Comparison of ENCODE assay signal across 19 cellular contexts in genomic region chr4:153594208-153594607, GRCh38.
DNase-seq lines count a peak whose midpoint lies in the region; ATAC-seq, FAIRE-seq and TF ChIP-seq lines count a peak whose summit lies in the region.
"Had no signal": no experiment of that assay in that cellular context is flagged by ENCODE, and none has a peak within 500 bp of the region (broad histone marks: within the 10 kb centered on the region; RNA-seq: fewer than 3 reads in every experiment).

No MANE protein-coding gene starts in this region.

- no peaks in the 10 kb centered on the region for H3K27me3 Mint-ChIP-seq in astrocyte (ENCODE audit: low read depth, unreplicated experiment)
- H3K27me3 Mint-ChIP-seq: activated CD8-positive, alpha-beta T cell treated with anti-CD3 and anti-CD28 coated beads for 36 hours had no signal

- TF ChIP-seq CTCF in AG04449 (IDR thresholded peaks at IDR 0.05; ENCODE audit: insufficient read depth, low read length, missing control alignments) (no peak), astrocyte (IDR thresholded peaks at IDR 0.05; ENCODE audit: insufficient read depth, low read depth, low read length) (no peak), WERI-Rb-1 (IDR thresholded peaks at IDR 0.05; ENCODE audit: low read depth, low read length) (no peak)

- H3K9me2 ChIP-seq in GM23248 (ENCODE audit: insufficient read depth), result no peaks in the 10 kb centered on the region

- H3K36me3 Mint-ChIP-seq in astrocyte (ENCODE audit: low read depth, unreplicated experiment), result peaks cover 14% of the 10 kb centered on the region

- H3K27ac ChIP-seq in GM23248 (no peak overlapping the region), astrocyte (ENCODE audit: low read depth, low read length) (no peak overlapping the region), WERI-Rb-1 (no peak overlapping the region)
- H3K27ac ChIP-seq: C4-2B had no signal

- no peaks in the 10 kb centered on the region for H3K9me3 Mint-ChIP-seq in astrocyte (ENCODE audit: unreplicated experiment)
- H3K9me3 Mint-ChIP-seq: activated CD8-positive, alpha-beta T cell treated with anti-CD3 and anti-CD28 coated beads for 36 hours; stimulated activated effector memory CD8-positive, alpha-beta T cell treated with anti-CD3 and anti-CD28 coated beads, Interleukin-12 subunit alpha, Interleukin-12 subunit beta, amount 100 ng/mL, for 72 hours had no signal

- CTCF ChIA-PET in AG04449 (lab: Yijun Ruan, JAX), result interaction anchor here (0.8 to 1.4 kb wide), 2 partner anchors 11 to 20 kb away, joined by 3 to 4 read pairs; no protein-coding TSS in a partner anchor

- no peak overlapping the region for H3K4me3 ChIP-seq in AG04449 (ENCODE audit: low read depth, low read length)
- no peak overlapping the region for H3K4me3 ChIP-seq in GM23248
- H3K4me3 ChIP-seq in astrocyte (ENCODE audit: insufficient read depth, low read depth, low read length), result no peak overlapping the region
- H3K4me3 ChIP-seq in WERI-Rb-1 (ENCODE audit: low read depth, low read length), result no peak overlapping the region
- H3K4me3 ChIP-seq: HAP-1 had no signal

- H3K79me2 ChIP-seq in GM23248 (ENCODE audit: insufficient read depth), result no peaks in the 10 kb centered on the region
- no peaks in the 10 kb centered on the region for H3K79me2 ChIP-seq in astrocyte (ENCODE audit: insufficient read depth, low read length)

- H3K27ac Mint-ChIP-seq in astrocyte (ENCODE audit: unreplicated experiment), result no peak overlapping the region
- H3K27ac Mint-ChIP-seq: stimulated activated effector memory CD8-positive, alpha-beta T cell treated with anti-CD3 and anti-CD28 coated beads, Interleukin-12 subunit alpha, Interleukin-12 subunit beta, amount 100 ng/mL, for 72 hours had no signal

- no peaks in the 10 kb centered on the region for H3F3A ChIP-seq in GM23248 (ENCODE audit: insufficient read depth)

- FAIRE-seq in astrocyte (lab: Jason Lieb, UNC), result no peak
- FAIRE-seq in urothelium cell line (lab: Jason Lieb, UNC), result no peak
- FAIRE-seq: HTR-8/SVneo had no signal

- in situ Hi-C loops in GM23248 (cut with MboI), result no loop called here

- POLR2A ChIA-PET in AG04449 (lab: Yijun Ruan, JAX), result no interaction called here

- H3K4me1 ChIP-seq in GM23248 (ENCODE audit: insufficient read depth) (no peaks in the 10 kb centered on the region), astrocyte (ENCODE audit: insufficient read depth, low read length) (no peaks in the 10 kb centered on the region)
- H3K4me1 ChIP-seq: HAP-1 had no signal

- H2AFZ ChIP-seq in GM23248 (no peak overlapping the region), astrocyte (ENCODE audit: low read depth, low read length) (no peak overlapping the region)

- no peak overlapping the region for H3K4me2 ChIP-seq in GM23248 (ENCODE audit: unreplicated experiment)
- H3K4me2 ChIP-seq in astrocyte (ENCODE audit: low read length), result no peak overlapping the region

- no peak overlapping the region for H3K4me3 Mint-ChIP-seq in astrocyte (ENCODE audit: unreplicated experiment)
- H3K4me3 Mint-ChIP-seq: activated CD8-positive, alpha-beta T cell treated with anti-CD3 and anti-CD28 coated beads for 36 hours; stimulated activated effector memory CD8-positive, alpha-beta T cell treated with anti-CD3 and anti-CD28 coated beads, Interleukin-12 subunit alpha, Interleukin-12 subunit beta, amount 100 ng/mL, for 72 hours had no signal

- ATAC-seq in GM18517 (IDR thresholded peaks at IDR 0.05; ENCODE audit: unreplicated experiment), result no peak
- ATAC-seq: activated CD8-positive, alpha-beta T cell treated with anti-CD3 and anti-CD28 coated beads for 36 hours; stimulated activated effector memory CD8-positive, alpha-beta T cell treated with anti-CD3 and anti-CD28 coated beads, Interleukin-12 subunit alpha, Interleukin-12 subunit beta, amount 100 ng/mL, for 72 hours had no signal

- H3K4me1 Mint-ChIP-seq in astrocyte (ENCODE audit: low read depth, unreplicated experiment), result peaks cover 1% of the 10 kb centered on the region

- H4K20me1 ChIP-seq in GM23248 (ENCODE audit: insufficient read depth) (no peaks in the 10 kb centered on the region), astrocyte (ENCODE audit: insufficient read depth, low read length) (no peaks in the 10 kb centered on the region)

- 71 to 73% methylated on average over 2 of the region's 2 CpGs for WGBS in GM23248 (ENCODE audit: low coverage in 1 of 2, low lambda C conversion rate in 2 of 2, missing lambda C conversion rate in 2 of 2), 2 experiments

- H3K27me3 ChIP-seq in GM23248 (replicated peaks; ENCODE audit: insufficient read depth), result no peaks in the 10 kb centered on the region
- no peaks in the 10 kb centered on the region for H3K27me3 ChIP-seq in astrocyte (ENCODE audit: insufficient read depth, low read length)
- no peaks in the 10 kb centered on the region for H3K27me3 ChIP-seq in WERI-Rb-1 (ENCODE audit: insufficient read depth, low read depth, severe bottlenecking)

- no peaks in the 10 kb centered on the region for H3K9me3 ChIP-seq in GM23248 (ENCODE audit: low read depth)
- no peaks in the 10 kb centered on the region for H3K9me3 ChIP-seq in astrocyte (ENCODE audit: insufficient read depth, low read depth, low read length)
- H3K9me3 ChIP-seq in WERI-Rb-1 (ENCODE audit: severe bottlenecking), result no peaks in the 10 kb centered on the region
- H3K9me3 ChIP-seq: HAP-1 had no signal

- H3K36me3 ChIP-seq in GM23248 (ENCODE audit: low read depth) (peaks cover 2% of the 10 kb centered on the region; the same call in 1 of the 2 replicates), astrocyte (ENCODE audit: insufficient read depth, low read length) (peaks cover 14% of the 10 kb centered on the region), WERI-Rb-1 (no peaks in the 10 kb centered on the region)

- DNase-seq in AG04449 (ENCODE audit: low read depth, low spot score) (peak; percentile 60), GM23248 (peak; percentile 33), astrocyte (ENCODE audit: low read depth) (peak; percentile 68), iris pigment epithelial cell (ENCODE audit: low read depth) (peak; percentile 58), WERI-Rb-1 (no peak), DMS79 treated with DMSO at 0.1 percent for 48 hours (lab: John Stamatoyannopoulos, UW) (no peak), urothelium cell line (ENCODE audit: low spot score) (no peak)
- DNase-seq: activated CD8-positive, alpha-beta T cell treated with anti-CD3 and anti-CD28 coated beads for 36 hours; activated gamma-delta T cell; central memory CD4-positive, alpha-beta T cell; NCI-H1048; RPMI8226; stimulated activated CD4-positive, alpha-beta T cell treated with anti-CD3 and anti-CD28 coated beads, Interleukin-2, amount 100 ng/mL, for 48 hours; T-helper 9 cell had no signal

- no peak overlapping the region for H3K9ac ChIP-seq in GM23248
- no peak overlapping the region for H3K9ac ChIP-seq in astrocyte (ENCODE audit: low read length)

Comparison
In these comparisons a context has a peak if more than half of its experiments do, and no peak if none do; other contexts are left out.
1. DNase-seq: peak in AG04449 (single experiment), GM23248 (single experiment), astrocyte (single experiment) and iris pigment epithelial cell (single experiment); none in WERI-Rb-1 (single experiment), DMS79 treated with DMSO at 0.1 percent for 48 hours (single experiment) and urothelium cell line (single experiment).